In the genomic region with DNA sequence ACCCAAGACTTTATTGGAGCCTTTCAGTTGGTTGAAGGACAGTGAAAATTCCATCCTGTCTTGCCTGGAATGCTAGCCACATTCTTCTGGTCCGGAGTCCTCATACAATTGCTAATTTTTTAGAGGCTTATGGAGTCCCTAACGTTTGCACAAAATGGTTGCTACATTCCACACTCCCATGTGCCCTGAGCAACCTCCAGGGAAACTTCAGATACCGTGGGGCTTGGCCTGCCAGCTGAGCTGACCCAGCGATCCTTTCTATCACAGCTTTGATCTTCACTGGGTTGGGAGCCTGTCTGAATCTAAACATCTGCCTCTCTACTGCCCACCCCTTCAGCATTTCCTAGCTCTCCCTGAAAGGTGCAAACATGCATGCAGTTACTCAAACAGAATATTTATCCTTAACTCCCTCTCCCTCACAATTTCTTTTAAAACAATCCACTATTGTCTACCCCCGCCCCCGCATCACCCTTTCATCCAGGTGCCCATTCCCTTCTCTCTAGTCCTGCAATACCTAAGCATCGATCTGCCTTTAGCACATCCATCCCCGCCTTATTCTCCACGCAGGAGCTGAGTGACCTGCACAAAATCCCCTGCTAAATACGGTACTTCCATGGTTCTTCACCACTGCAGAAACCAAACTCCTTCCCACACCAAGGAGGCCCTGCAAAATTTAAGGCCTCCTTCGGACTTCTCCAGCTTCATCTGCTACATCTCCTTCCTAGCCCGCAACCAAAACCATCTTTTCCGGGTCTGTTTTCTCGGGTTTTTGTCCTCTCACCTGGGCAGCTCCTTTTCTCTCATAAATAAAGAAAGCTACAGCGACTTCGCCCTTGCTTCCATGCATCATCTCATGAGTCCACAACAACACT, we compare ENCODE assay signal across 8 cellular contexts. TPM values are rescaled to one million over a fixed set of nuclear protein-coding genes. Genes with fewer than 3 reads are reported as not detected.
DNase-seq lines count a peak whose midpoint lies in the region; ATAC-seq, FAIRE-seq and TF ChIP-seq lines count a peak whose summit lies in the region.

No MANE protein-coding gene starts in this region.

- H3K4me1 Mint-ChIP-seq in CD8-positive, alpha-beta memory T cell: peaks cover 47 to 76% (median 67%) of the 10 kb centered on the region in 3 donors

- H4K20me1 ChIP-seq in KMS-11 (ENCODE audit: insufficient read depth): no peaks in the 10 kb centered on the region

- no peak for DNase-seq in CD8-positive, alpha-beta memory T cell
- peak in 5 of 61 donors; percentile 24 to 50 (median 26) for DNase-seq in caudate nucleus (lab: John Stamatoyannopoulos, UW)
- no peak for DNase-seq in RCC 7860 (ENCODE audit: low spot score)
- no peak for DNase-seq in activated gamma-delta T cell (lab: John Stamatoyannopoulos, UW)
- DNase-seq in SKM-1 treated with dmso at 0.1 percent for 144 hours (lab: John Stamatoyannopoulos, UW; ENCODE audit: unreplicated experiment): no peak

- FAIRE-seq in RCC 7860 (lab: Jason Lieb, UNC): no peak

- POLR2A ChIA-PET in CD8-positive, alpha-beta memory T cell (lab: Charles Lee): interaction anchor here (0.8 to 1.4 kb wide), 4 partner anchors 52 to 237 kb away, joined by 3 to 4 read pairs (median 3); a partner anchor contains a TSS

- peaks cover 0 to 16% (median 0%) of the 10 kb centered on the region in 3 donors for H3K36me3 Mint-ChIP-seq in CD8-positive, alpha-beta memory T cell

- H3K4me2 ChIP-seq in KMS-11: peak overlapping the region; percentile 72

- peaks cover 23% of the 10 kb centered on the region; the same call in 1 of the 2 replicates for H3K79me2 ChIP-seq in KMS-11 (ENCODE audit: insufficient read depth, low read depth)

- H3K4me1 ChIP-seq in CD8-positive, alpha-beta memory T cell (ENCODE audit: insufficient read depth, low read length): peaks cover 29% of the 10 kb centered on the region
- H3K4me1 ChIP-seq in KMS-11 (ENCODE audit: low read depth, poor library complexity, severe bottlenecking) (peaks cover 12% of the 10 kb centered on the region), mononuclear cell (ENCODE audit: insufficient read depth, low read length) (peaks cover 26% of the 10 kb centered on the region)

- peaks cover 0 to 2% of the 10 kb centered on the region in 2 donors for H3K27me3 Mint-ChIP-seq in CD8-positive, alpha-beta memory T cell

- H3K9me3 Mint-ChIP-seq in CD8-positive, alpha-beta memory T cell: no peaks in the 10 kb centered on the region

- no peak for TF ChIP-seq CTCF in KMS-11 (conservative IDR thresholded peaks at IDR 0.05; ENCODE audit: low read depth, low read length)

- H3K27ac Mint-ChIP-seq in CD8-positive, alpha-beta memory T cell: peak overlapping the region; percentile 68 to 94 (median 88)

- H3K4me3 Mint-ChIP-seq in CD8-positive, alpha-beta memory T cell: peak overlapping the region; percentile 85 to 99 (median 96)

- H3K27ac ChIP-seq in CD8-positive, alpha-beta memory T cell (ENCODE audit: low read depth, low read length): peak overlapping the region; percentile 76
- H3K27ac ChIP-seq in KMS-11: 0 out of 2 replicates have a peak overlapping the region, but pooled peaks have one; percentile 4
- peak overlapping the region; percentile 76 for H3K27ac ChIP-seq in caudate nucleus (ENCODE audit: low read depth, low read length)

- H2AFZ ChIP-seq in KMS-11 (ENCODE audit: low read depth): peak overlapping the region; percentile 69

- ATAC-seq in GM19395 (IDR thresholded peaks at IDR 0.05; ENCODE audit: unreplicated experiment): no peak

- H3K4me3 ChIP-seq in CD8-positive, alpha-beta memory T cell (ENCODE audit: low read length): peak overlapping the region; percentile 94
- peak overlapping the region; percentile 67 for H3K4me3 ChIP-seq in KMS-11 (IDR thresholded peaks at IDR 0.05; ENCODE audit: insufficient read depth, low read depth, low read length)
- peak overlapping the region; percentile 97 for H3K4me3 ChIP-seq in mononuclear cell (ENCODE audit: low read length)

- H3K9me3 ChIP-seq in CD8-positive, alpha-beta memory T cell (ENCODE audit: low read length): no peaks in the 10 kb centered on the region
- no peaks in the 10 kb centered on the region for H3K9me3 ChIP-seq in mononuclear cell (ENCODE audit: low read depth, low read length)

- no peaks in the 10 kb centered on the region for H3K27me3 ChIP-seq in CD8-positive, alpha-beta memory T cell (ENCODE audit: insufficient read depth, low read length, poor library complexity, severe bottlenecking)
- no peaks in the 10 kb centered on the region for H3K27me3 ChIP-seq in KMS-11 (ENCODE audit: insufficient read depth, low read depth)
- no peaks in the 10 kb centered on the region for H3K27me3 ChIP-seq in mononuclear cell (ENCODE audit: insufficient read depth, low read length)

- CTCF ChIA-PET in CD8-positive, alpha-beta memory T cell (lab: Charles Lee): interaction anchor here (0.9 to 1.5 kb wide), 5 partner anchors 10 to 305 kb away, joined by 3 to 5 read pairs (median 3); no protein-coding TSS in a partner anchor

- peak overlapping the region; percentile 31; the same call in 1 of the 2 replicates for H3K9ac ChIP-seq in KMS-11

- no peaks in the 10 kb centered on the region for H3K36me3 ChIP-seq in CD8-positive, alpha-beta memory T cell (ENCODE audit: insufficient read depth, low read length)
- H3K36me3 ChIP-seq in KMS-11 (ENCODE audit: insufficient read depth): no peaks in the 10 kb centered on the region

RNA-seq across cellular contexts. Expression of a gene that starts 0.8 kb away (rescaled TPM):
- 10 to 100 TPM; 11.0 to 12.0 TPM for total RNA-seq in CD8-positive, alpha-beta memory T cell
- 2.4 TPM for polyA plus RNA-seq in CD8-positive, alpha-beta memory T cell
- total RNA-seq in mononuclear cell: 4.8 TPM

Comparison
In these comparisons a context has a peak if more than half of its experiments do, and no peak if none do; other contexts are left out.
1. H3K27ac ChIP-seq: peak in every context shown above with its lines; median percentile 76 in CD8-positive, alpha-beta memory T cell; 76 in caudate nucleus; 4 in KMS-11.